Comparison of ENCODE assay signal across 3 cellular contexts in genomic region chr7:101635484-101635883, GRCh38.
TF ChIP-seq lines count a peak whose summit lies in the region.

No MANE protein-coding gene starts in this region.

TF ChIP-seq in SK-N-SH, 30 proteins besides CTCF, POLR2A, EP300 and RAD21:
- TF ChIP-seq RXRA (IDR thresholded peaks at IDR 0.05; ENCODE audit: borderline replicate concordance, low read depth) = peak; percentile 15; the same call in 1 of the 2 replicates
- TF ChIP-seq ZBTB33 (IDR thresholded peaks at IDR 0.05; ENCODE audit: borderline replicate concordance, low read depth) = no peak

TF ChIP-seq in SK-N-SH treated with all-trans-retinoic acid at 6 μM for 48 hours, 23 proteins besides CTCF, POLR2A, EP300 and RAD21:
- TF ChIP-seq, protein P1, sequence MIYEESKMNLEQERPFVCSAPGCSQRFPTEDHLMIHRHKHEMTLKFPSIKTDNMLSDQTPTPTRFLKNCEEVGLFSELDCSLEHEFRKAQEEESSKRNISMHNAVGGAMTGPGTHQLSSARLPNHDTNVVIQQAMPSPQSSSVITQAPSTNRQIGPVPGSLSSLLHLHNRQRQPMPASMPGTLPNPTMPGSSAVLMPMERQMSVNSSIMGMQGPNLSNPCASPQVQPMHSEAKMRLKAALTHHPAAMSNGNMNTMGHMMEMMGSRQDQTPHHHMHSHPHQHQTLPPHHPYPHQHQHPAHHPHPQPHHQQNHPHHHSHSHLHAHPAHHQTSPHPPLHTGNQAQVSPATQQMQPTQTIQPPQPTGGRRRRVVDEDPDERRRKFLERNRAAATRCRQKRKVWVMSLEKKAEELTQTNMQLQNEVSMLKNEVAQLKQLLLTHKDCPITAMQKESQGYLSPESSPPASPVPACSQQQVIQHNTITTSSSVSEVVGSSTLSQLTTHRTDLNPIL (CRISPR knock-in tag; IDR thresholded peaks at IDR 0.05; ENCODE audit: low read depth) = no peak
- no peak for TF ChIP-seq ARNTL (CRISPR knock-in tag; IDR thresholded peaks at IDR 0.05; ENCODE audit: borderline replicate concordance, low read depth)
- TF ChIP-seq, protein P2, sequence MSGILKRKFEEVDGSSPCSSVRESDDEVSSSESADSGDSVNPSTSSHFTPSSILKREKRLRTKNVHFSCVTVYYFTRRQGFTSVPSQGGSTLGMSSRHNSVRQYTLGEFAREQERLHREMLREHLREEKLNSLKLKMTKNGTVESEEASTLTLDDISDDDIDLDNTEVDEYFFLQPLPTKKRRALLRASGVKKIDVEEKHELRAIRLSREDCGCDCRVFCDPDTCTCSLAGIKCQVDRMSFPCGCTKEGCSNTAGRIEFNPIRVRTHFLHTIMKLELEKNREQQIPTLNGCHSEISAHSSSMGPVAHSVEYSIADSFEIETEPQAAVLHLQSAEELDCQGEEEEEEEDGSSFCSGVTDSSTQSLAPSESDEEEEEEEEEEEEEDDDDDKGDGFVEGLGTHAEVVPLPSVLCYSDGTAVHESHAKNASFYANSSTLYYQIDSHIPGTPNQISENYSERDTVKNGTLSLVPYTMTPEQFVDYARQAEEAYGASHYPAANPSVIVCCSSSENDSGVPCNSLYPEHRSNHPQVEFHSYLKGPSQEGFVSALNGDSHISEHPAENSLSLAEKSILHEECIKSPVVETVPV (CRISPR knock-in tag; IDR thresholded peaks at IDR 0.05) = no peak
- no peak for TF ChIP-seq TOX (CRISPR knock-in tag; IDR thresholded peaks at IDR 0.05; ENCODE audit: borderline replicate concordance)

TF ChIP-seq in H1, 55 proteins besides CTCF, POLR2A, EP300 and RAD21:
- TF ChIP-seq EZH2 (IDR thresholded peaks at IDR 0.05; ENCODE audit: low read depth, low read length, severe bottlenecking) = no peak
- TF ChIP-seq KDM5A (IDR thresholded peaks at IDR 0.05; ENCODE audit: low read length) = no peak
- TF ChIP-seq RBBP5 (IDR thresholded peaks at IDR 0.05; ENCODE audit: borderline replicate concordance, low read depth, low read length) = no peak
- TF ChIP-seq CBX8 (IDR thresholded peaks at IDR 0.05; ENCODE audit: borderline replicate concordance, low read depth, low read length) = no peak
- TF ChIP-seq CHD1 (IDR thresholded peaks at IDR 0.05; ENCODE audit: low read depth, low read length) = no peak
- TF ChIP-seq SIX5 (IDR thresholded peaks at IDR 0.05; ENCODE audit: low read depth, low read length) = no peak
- TF ChIP-seq NANOG (IDR thresholded peaks at IDR 0.05; ENCODE audit: insufficient read depth, low read depth, low read length, poor library complexity, severe bottlenecking) = no peak
- no peak for TF ChIP-seq GTF2F1 (IDR thresholded peaks at IDR 0.05; ENCODE audit: borderline replicate concordance, low read depth, low read length)
- TF ChIP-seq RNF2 (IDR thresholded peaks at IDR 0.05; ENCODE audit: borderline replicate concordance, low read depth, low read length, missing control alignments, poor library complexity, severe bottlenecking) = no peak
- no peak for TF ChIP-seq SP4 (IDR thresholded peaks at IDR 0.05; ENCODE audit: low read length)
- TF ChIP-seq FOSL1 (IDR thresholded peaks at IDR 0.05; ENCODE audit: insufficient read depth, low read depth, low read length) = no peak
- TF ChIP-seq POLR2AphosphoS5 (IDR thresholded peaks at IDR 0.05; ENCODE audit: low read depth, low read length) = no peak
- TF ChIP-seq EGR1 (IDR thresholded peaks at IDR 0.05; ENCODE audit: borderline replicate concordance, low read depth, low read length) = no peak
- no peak for TF ChIP-seq KDM1A (IDR thresholded peaks at IDR 0.05; ENCODE audit: borderline replicate concordance, low read length)
- no peak for TF ChIP-seq CTBP2 (IDR thresholded peaks at IDR 0.05; ENCODE audit: borderline replicate concordance, insufficient read depth, insufficient read length, low read length)
- no peak for TF ChIP-seq E2F6 (IDR thresholded peaks at IDR 0.05)
- TF ChIP-seq SAP30 (IDR thresholded peaks at IDR 0.05; ENCODE audit: insufficient read depth, insufficient replicate concordance, low read length) = no peak
- TF ChIP-seq ZNF274 (IDR thresholded peaks at IDR 0.05; ENCODE audit: borderline replicate concordance, extremely low read depth, low read length) = no peak
- no peak for TF ChIP-seq SUZ12 (IDR thresholded peaks at IDR 0.05; ENCODE audit: low read length)
